Comparison of ENCODE assay signal across 8 cellular contexts in the genomic region with DNA sequence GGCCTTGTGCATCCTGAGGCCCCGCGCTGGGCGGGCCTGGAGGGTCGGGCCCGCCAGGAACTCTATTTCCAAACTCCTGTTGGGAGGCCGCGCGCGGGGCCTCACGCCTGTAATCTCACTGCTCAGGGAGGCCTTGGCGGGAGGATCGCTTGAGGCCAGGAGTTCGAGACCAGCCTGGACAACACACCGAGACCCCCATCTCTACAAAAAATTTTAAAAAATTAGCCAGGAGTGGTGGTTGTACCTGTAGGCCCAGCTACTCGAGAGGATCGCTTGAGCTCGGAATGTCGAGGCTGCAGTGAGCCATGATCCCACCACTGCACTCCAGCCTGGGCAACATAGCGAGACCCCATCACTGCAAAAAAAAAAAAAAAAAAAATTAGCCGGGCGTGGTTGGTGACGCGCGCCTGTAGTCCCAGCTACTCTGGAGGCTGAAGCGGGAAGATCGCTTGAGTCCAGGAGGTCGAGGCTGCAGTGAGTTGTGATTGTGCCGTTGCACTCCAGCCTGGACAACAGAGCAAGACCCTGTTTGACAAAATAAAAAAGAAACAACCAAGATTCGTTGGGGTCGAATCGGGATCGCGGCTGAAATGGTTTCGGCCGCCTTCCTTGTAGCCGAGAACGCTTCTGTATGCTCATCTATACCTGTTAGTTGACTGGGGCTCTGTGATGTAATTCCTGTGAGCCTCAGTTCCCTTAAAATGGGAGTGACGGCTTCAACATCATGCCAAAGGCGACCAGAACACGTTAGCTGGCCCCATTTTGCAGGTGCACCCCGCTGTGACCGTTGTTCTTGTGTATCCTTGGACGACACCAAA. TPM values are rescaled to one million over a fixed set of nuclear protein-coding genes. Genes with fewer than 3 reads are reported as not detected.
DNase-seq lines count a peak whose midpoint lies in the region; ATAC-seq and TF ChIP-seq lines count a peak whose summit lies in the region.

No MANE protein-coding gene starts in this region.

- no peak for DNase-seq in BJ (ENCODE audit: low read depth)
- no peak for DNase-seq in MG63
- peak; percentile 17 for DNase-seq in dedifferentiated amniotic fluid mesenchymal stem cell (ENCODE audit: extremely low spot score)
- DNase-seq in naive thymus-derived CD8-positive, alpha-beta T cell: no peak
- no peak for DNase-seq in activated effector memory CD4-positive, alpha-beta T cell treated with Interleukin-2 at 50 U/mL for 16 hours
- DNase-seq in GM20000 (ENCODE audit: low spot score): no peak
- no peak for DNase-seq in CD1c-positive myeloid dendritic cell (ENCODE audit: extremely low spot score)
- DNase-seq in mucosa of gallbladder (ENCODE audit: low spot score): no peak

- no peaks in the 10 kb centered on the region for H3K9me3 ChIP-seq in MG63

- no peak for TF ChIP-seq CTCF in BJ (IDR thresholded peaks at IDR 0.05; ENCODE audit: insufficient read depth, low read depth, low read length)
- TF ChIP-seq CTCF in GM20000 (IDR thresholded peaks at IDR 0.05; ENCODE audit: extremely low read depth, missing control alignments): no peak

- H3K36me3 ChIP-seq in BJ (ENCODE audit: control insufficient read depth, insufficient read depth, low read length) (peaks cover 12% of the 10 kb centered on the region), MG63 (peaks cover 20% of the 10 kb centered on the region)

- H3K4me1 Mint-ChIP-seq in naive thymus-derived CD8-positive, alpha-beta T cell: peaks cover 41 to 71% (median 70%) of the 10 kb centered on the region in 4 donors

- H3K27ac Mint-ChIP-seq in naive thymus-derived CD8-positive, alpha-beta T cell: peak overlapping the region; percentile 78 to 100 (median 96)

- POLR2A ChIA-PET in BJ (lab: Charles Lee): no interaction called here
- POLR2A ChIA-PET in naive thymus-derived CD8-positive, alpha-beta T cell (lab: Charles Lee): interaction anchor here (0.6 to 13.1 kb wide), 9 partner anchors 9 to 750 kb away, joined by 3 to 262 read pairs (median 3); a partner anchor contains a TSS

- H3K4me3 ChIP-seq in BJ (ENCODE audit: low read depth, low read length): peak overlapping the region; percentile 83
- H3K4me3 ChIP-seq in MG63: peak overlapping the region; percentile 66

- peaks cover 3 to 30% (median 9%) of the 10 kb centered on the region in 3 donors for H3K36me3 Mint-ChIP-seq in naive thymus-derived CD8-positive, alpha-beta T cell

- no peak for ATAC-seq in naive thymus-derived CD8-positive, alpha-beta T cell

- no peaks in the 10 kb centered on the region for H3K9me3 Mint-ChIP-seq in naive thymus-derived CD8-positive, alpha-beta T cell

- CTCF ChIA-PET in BJ (lab: Yijun Ruan, JAX): interaction anchor here (0.7 to 2.0 kb wide), 5 partner anchors 35 to 79 kb away, joined by 3 to 7 read pairs (median 3); no protein-coding TSS in a partner anchor

- H3K27me3 Mint-ChIP-seq in naive thymus-derived CD8-positive, alpha-beta T cell: peaks cover 0 to 4% (median 0%) of the 10 kb centered on the region in 5 donors

- H3K4me3 Mint-ChIP-seq in naive thymus-derived CD8-positive, alpha-beta T cell: peak overlapping the region; percentile 87 to 100 (median 99)

- H3K27me3 ChIP-seq in BJ (ENCODE audit: control insufficient read depth, insufficient read depth, low read length) (no peaks in the 10 kb centered on the region), MG63 (no peaks in the 10 kb centered on the region)

RNA-seq across cellular contexts. Expression of a gene that starts 0.6 kb away (rescaled TPM):
- polyA plus RNA-seq in BJ (2011; rRNA removed): 8.9 and 12.2 TPM in 2 replicates
- 11.3 and 20.2 TPM in 2 replicates for polyA minus RNA-seq in BJ (2011; rRNA and poly(A)+ RNA removed)
- 5.5 and 23.7 TPM in 2 replicates for total RNA-seq in MG63 (2014; rRNA removed; shearing (Covaris generic); ENCODE audit: low replicate concordance)
- 100 to 1,000 TPM; 149 to 162 TPM for total RNA-seq in naive thymus-derived CD8-positive, alpha-beta T cell
- 10 to 100 TPM; 16.3 to 33.5 (median 26.0) TPM for polyA plus RNA-seq in naive thymus-derived CD8-positive, alpha-beta T cell
- total RNA-seq in mucosa of gallbladder: 72.8 TPM

RNA-seq across cellular contexts. Expression of a gene that starts 1.1 kb away (rescaled TPM):
- 46.2 and 65.8 TPM in 2 replicates for polyA plus RNA-seq in BJ (2011; rRNA removed)
- 12.4 and 30.0 TPM in 2 replicates for polyA minus RNA-seq in BJ (2011; rRNA and poly(A)+ RNA removed)
- total RNA-seq in MG63 (2014; rRNA removed; shearing (Covaris generic); ENCODE audit: low replicate concordance): 23.1 and 25.6 TPM in 2 replicates
- total RNA-seq in naive thymus-derived CD8-positive, alpha-beta T cell: 10 to 100 TPM; 56.7 to 59.8 TPM
- 100 to 1,000 TPM in 2 of 3 donors, 10 to 100 TPM in 1; 85.2 to 106 (median 101) TPM for polyA plus RNA-seq in naive thymus-derived CD8-positive, alpha-beta T cell
- total RNA-seq in mucosa of gallbladder: 126 TPM

RNA-seq across cellular contexts. Expression of a gene that starts 11.9 kb away (rescaled TPM):
- 0.59 and 0.66 TPM in 2 replicates for polyA plus RNA-seq in BJ (2011; rRNA removed)
- polyA minus RNA-seq in BJ (2011; rRNA and poly(A)+ RNA removed): 0.31 TPM in 1 of 2 replicates, not detected in the other
- 0.49 and 4.1 TPM in 2 replicates for total RNA-seq in MG63 (2014; rRNA removed; shearing (Covaris generic); ENCODE audit: low replicate concordance)
- 10 to 100 TPM; 13.6 to 14.0 TPM for total RNA-seq in naive thymus-derived CD8-positive, alpha-beta T cell
- polyA plus RNA-seq in naive thymus-derived CD8-positive, alpha-beta T cell: not detected
- total RNA-seq in mucosa of gallbladder: 5.1 TPM

RNA-seq across cellular contexts. Expression of a gene that starts 19.0 kb away (rescaled TPM):
- polyA plus RNA-seq in BJ (2011; rRNA removed): not detected in 2 replicates
- not detected in 2 replicates for polyA minus RNA-seq in BJ (2011; rRNA and poly(A)+ RNA removed)
- total RNA-seq in MG63 (2014; rRNA removed; shearing (Covaris generic); ENCODE audit: low replicate concordance): not detected in 2 replicates
- total RNA-seq in naive thymus-derived CD8-positive, alpha-beta T cell: under 1 TPM in 1 of 2 experiments, not detected in 1; 0.70 TPM
- polyA plus RNA-seq in naive thymus-derived CD8-positive, alpha-beta T cell: 1 to 10 TPM in 1 of 3 donors, under 1 TPM in 2; 0.41 to 1.3 (median 0.59) TPM
- total RNA-seq in mucosa of gallbladder: 0.17 TPM

RNA-seq across cellular contexts. Expression of a gene that starts 44.7 kb away (rescaled TPM):
- polyA plus RNA-seq in BJ (2011; rRNA removed): not detected in 2 replicates
- polyA minus RNA-seq in BJ (2011; rRNA and poly(A)+ RNA removed): 0.10 TPM in 1 of 2 replicates, not detected in the other
- total RNA-seq in MG63 (2014; rRNA removed; shearing (Covaris generic); ENCODE audit: low replicate concordance): not detected in 2 replicates
- under 1 TPM; 0.14 to 0.23 TPM for total RNA-seq in naive thymus-derived CD8-positive, alpha-beta T cell
- under 1 TPM in 1 of 3 donors, not detected in 2; 0.15 TPM for polyA plus RNA-seq in naive thymus-derived CD8-positive, alpha-beta T cell
- 1.0 TPM for total RNA-seq in mucosa of gallbladder
